ENCODE assay signal across 8 cellular contexts in the genomic region with DNA sequence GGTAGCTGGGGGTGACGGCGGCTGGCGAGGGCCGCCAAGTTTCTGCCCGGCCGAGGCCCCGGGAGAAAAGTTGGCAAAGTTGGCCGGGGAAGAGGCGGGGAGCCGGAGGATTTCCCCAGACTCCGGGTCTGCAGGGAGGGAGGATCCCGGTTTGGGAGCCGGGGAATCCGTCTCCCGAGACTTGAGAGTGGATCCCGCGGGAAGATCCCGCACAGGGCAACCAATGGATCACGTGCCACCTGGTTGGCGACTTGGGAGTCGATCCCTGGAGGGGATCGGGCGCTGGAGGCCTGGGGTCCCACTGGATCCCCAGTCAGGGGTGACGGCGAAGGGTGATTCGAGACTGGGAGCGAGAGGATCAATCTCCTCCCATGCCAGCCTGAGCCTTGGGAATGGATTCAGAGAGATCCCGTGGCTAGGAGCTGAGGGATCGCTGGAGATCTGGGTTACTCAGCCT. TPM values are rescaled to one million over a fixed set of nuclear protein-coding genes. Genes with fewer than 3 reads are reported as not detected.
DNase-seq lines count a peak whose midpoint lies in the region; ATAC-seq and TF ChIP-seq lines count a peak whose summit lies in the region.

No MANE protein-coding gene starts in this region.

- H3K36me3 ChIP-seq in kidney epithelial cell (ENCODE audit: control insufficient read depth, insufficient read depth, low read length) (no peaks in the 10 kb centered on the region), spleen (no peaks in the 10 kb centered on the region)

- ATAC-seq in GM21447 (IDR thresholded peaks at IDR 0.05; ENCODE audit: unreplicated experiment) (no peak), HG02840 (IDR thresholded peaks at IDR 0.05; ENCODE audit: low FRiP score, unreplicated experiment) (no peak)

- no peak for TF ChIP-seq POLR2A in spleen (IDR thresholded peaks at IDR 0.05)

- H3K9me3 ChIP-seq in spleen: no peaks in the 10 kb centered on the region

- DNase-seq in NCI-H748 (lab: John Stamatoyannopoulos, UW; ENCODE audit: unreplicated experiment): peak; percentile 70
- DNase-seq in NCI-H748 treated with DMSO at 0.1 percent for 48 hours (lab: John Stamatoyannopoulos, UW): no peak
- peak; percentile 84 for DNase-seq in NCI-H69 (lab: John Stamatoyannopoulos, UW)
- DNase-seq in cardiac fibroblast (ENCODE audit: low read depth in 2 of 2): peak; percentile 61 to 66
- DNase-seq in kidney epithelial cell (ENCODE audit: low read depth): no peak
- DNase-seq in spleen: peak; percentile 78

- H3K27ac ChIP-seq in spleen: peak overlapping the region in 7 of 8 donors; percentile 36 to 73 (median 65)

- intact Hi-C loops in spleen (cut with DNase I; ENCODE audit: low total_unique reads): loop anchor here (5.0 kb wide), 1 partner anchor 94 kb away; no protein-coding TSS in a partner anchor

- peak overlapping the region; percentile 57 to 72 for H3K4me3 ChIP-seq in cardiac fibroblast (replicated peaks in 1 of 2; ENCODE audit: low read depth in 2 of 2, low read length in 2 of 2)
- H3K4me3 ChIP-seq in kidney epithelial cell (ENCODE audit: low read depth, low read length): peak overlapping the region; percentile 77
- H3K4me3 ChIP-seq in spleen: peak overlapping the region; percentile 60 to 84 (median 75)

- H3K4me1 ChIP-seq in spleen: peaks cover 4 to 29% (median 24%) of the 10 kb centered on the region in 6 donors

- WGBS in spleen, 5 donors: 1 to 2% (median 1%) methylated on average over 22 to 29 of the region's 29 CpGs

- H3K27me3 ChIP-seq in kidney epithelial cell (ENCODE audit: control insufficient read depth, insufficient read depth, low read length) (peaks cover 2% of the 10 kb centered on the region), spleen (replicated peaks in 1 of 7) (peaks cover 0 to 75% (median 31%) of the 10 kb centered on the region in 7 donors)

- TF ChIP-seq CTCF in cardiac fibroblast (IDR thresholded peaks at IDR 0.05; ENCODE audit: low read depth, low read length) (no peak), kidney epithelial cell (IDR thresholded peaks at IDR 0.05; ENCODE audit: insufficient read depth, low read length, poor library complexity, severe bottlenecking) (no peak), spleen (IDR thresholded peaks at IDR 0.05 in 8 of 11, conservative IDR thresholded peaks at IDR 0.05 in 3 of 11) (no peak)

RNA-seq across cellular contexts. Expression of a gene that starts 0.3 kb away (rescaled TPM):
- 32.3 and 35.6 TPM in 2 replicates for total RNA-seq in kidney epithelial cell
- 10 to 100 TPM in 4 of 7 donors, 1 to 10 TPM in 3; 7.4 to 11.9 (median 11.4) TPM for total RNA-seq in spleen
- polyA plus RNA-seq in spleen: 1 to 10 TPM in 2 of 3 donors, under 1 TPM in 1; 0.72 to 2.7 (median 1.0) TPM

RNA-seq across cellular contexts. Expression of a gene that starts 6.4 kb away (rescaled TPM):
- total RNA-seq in kidney epithelial cell: not detected in 2 replicates
- not detected for total RNA-seq in spleen
- polyA plus RNA-seq in spleen: not detected

Comparison
In these comparisons a context has a peak if more than half of its experiments do, and no peak if none do; other contexts are left out.
1. DNase-seq: peak in NCI-H748 (single experiment), NCI-H69 (single experiment), cardiac fibroblast (2 of 2) and spleen (single experiment); none in NCI-H748 treated with DMSO at 0.1 percent for 48 hours (single experiment) and kidney epithelial cell (single experiment).
2. Peak in every context shown above with its lines, with median percentiles within 50 percentile points of each other: H3K4me3 ChIP-seq.